16 cellular contexts compared by ENCODE assay signal in genomic region chr12:78759387-78759786, GRCh38.
DNase-seq lines count a peak whose midpoint lies in the region; ATAC-seq and TF ChIP-seq lines count a peak whose summit lies in the region.
"Had no signal": no experiment of that assay in that cellular context is flagged by ENCODE, and none has a peak within 500 bp of the region (broad histone marks: within the 10 kb centered on the region; RNA-seq: fewer than 3 reads in every experiment).

No MANE protein-coding gene starts in this region.

- TF ChIP-seq CTCF in retinal pigment epithelial cell (conservative IDR thresholded peaks at IDR 0.05; ENCODE audit: low read depth, low read length) (no peak), vagina (IDR thresholded peaks at IDR 0.05) (no peak)

- intact Hi-C loops in vagina (cut with DNase I), result no loop called here

- TF ChIP-seq POLR2A in vagina (IDR thresholded peaks at IDR 0.05), result no peak

- H3K4me1 ChIP-seq in vagina, result no peaks in the 10 kb centered on the region
- H3K4me1 ChIP-seq: neural progenitor cell had no signal

- ATAC-seq in HG03354 (IDR thresholded peaks at IDR 0.05; ENCODE audit: poor library complexity, severe bottlenecking, unreplicated experiment), result no peak
- ATAC-seq in HG03196 (IDR thresholded peaks at IDR 0.05; ENCODE audit: unreplicated experiment), result no peak
- ATAC-seq: Panc1 had no signal

- H3K27ac ChIP-seq in vagina, result no peak overlapping the region
- H3K27ac ChIP-seq: epithelial cell of prostate, neural progenitor cell had no signal

- H3K9me3 ChIP-seq in vagina, result no peaks in the 10 kb centered on the region

- no peaks in the 10 kb centered on the region for H3K27me3 ChIP-seq in vagina
- H3K27me3 ChIP-seq: neural progenitor cell had no signal

- peak; percentile 72 for DNase-seq in H4 (ENCODE audit: low spot score)
- peak; percentile 71 for DNase-seq in OCI-M1 (lab: John Stamatoyannopoulos, UW)
- DNase-seq in fibroblast of gingiva (ENCODE audit: low read depth), result peak; percentile 23
- peak; percentile 5 for DNase-seq in retinal pigment epithelial cell (ENCODE audit: low read depth)
- DNase-seq in vagina (ENCODE audit: extremely low spot score in 2 of 2), result no peak
- DNase-seq: activated CD8-positive, alpha-beta memory T cell treated with anti-CD3 and anti-CD28 coated beads, Interleukin-2, amount 50 U/mL, for 4 hours; aorta; DND-41; kidney glomerular epithelial cell; NCI-H187; stimulated activated CD4-positive, alpha-beta T cell treated with anti-CD3 and anti-CD28 coated beads, Interleukin-1b, Interleukin-23, amount 100 ng/mL, for 48 hours had no signal

- H3K4me3 ChIP-seq in retinal pigment epithelial cell (ENCODE audit: low read length) (no peak overlapping the region), vagina (no peak overlapping the region)
- H3K4me3 ChIP-seq: neural progenitor cell had no signal

- H3K36me3 ChIP-seq in vagina, result no peaks in the 10 kb centered on the region
- H3K36me3 ChIP-seq: neural progenitor cell had no signal

Comparison
In these comparisons a context has a peak if more than half of its experiments do, and no peak if none do; other contexts are left out.
1. DNase-seq: peak in H4 (single experiment), OCI-M1 (single experiment), fibroblast of gingiva (single experiment) and retinal pigment epithelial cell (single experiment); none in vagina (0 of 2).